Comparison of ENCODE assay signal across 9 cellular contexts in the genomic region with DNA sequence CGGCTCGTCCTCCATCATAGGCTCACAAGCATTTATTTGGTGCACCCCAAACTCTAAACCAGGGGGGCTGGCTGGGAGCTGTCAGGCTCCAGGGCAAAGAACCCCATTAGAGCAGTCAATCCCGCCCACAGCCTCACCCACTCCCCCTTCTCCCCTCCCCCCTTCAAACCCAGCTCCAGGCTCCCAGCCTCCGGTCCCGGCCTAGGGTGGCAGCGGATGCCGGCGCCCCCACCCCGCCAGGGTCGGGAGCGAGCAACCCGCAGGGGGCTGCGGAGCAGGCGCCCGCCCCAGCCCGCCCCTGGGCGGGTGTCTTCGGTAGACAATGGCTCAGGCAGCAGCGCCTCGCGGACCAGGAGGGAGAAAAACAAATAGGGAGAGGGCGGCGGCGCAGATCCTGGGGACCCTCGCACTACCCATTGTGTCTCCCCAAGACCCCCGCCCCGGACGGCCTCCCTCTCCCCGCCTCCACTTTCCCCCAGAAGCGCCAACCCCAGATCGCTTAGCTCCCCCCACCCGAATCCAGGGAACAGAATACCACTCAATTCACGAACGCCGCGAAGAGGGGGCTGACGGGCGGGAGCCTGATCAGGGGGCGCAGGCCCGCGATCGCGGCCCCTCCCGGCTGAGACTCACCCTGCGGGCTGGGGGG. TPM values are rescaled to one million over a fixed set of nuclear protein-coding genes. Genes with fewer than 3 reads are reported as not detected.
DNase-seq lines count a peak whose midpoint lies in the region; TF ChIP-seq lines count a peak whose summit lies in the region.
"Had no signal": no experiment of that assay in that cellular context is flagged by ENCODE, and none has a peak within 500 bp of the region (broad histone marks: within the 10 kb centered on the region; RNA-seq: fewer than 3 reads in every experiment).

No MANE protein-coding gene starts in this region.

- H3K4me1 Mint-ChIP-seq in H9: peaks cover 22 to 36% of the 10 kb centered on the region in 2 experiments
- peaks cover 15% of the 10 kb centered on the region for H3K4me1 Mint-ChIP-seq in progenitor cell of endocrine pancreas (ENCODE audit: low read depth)

- no peak overlapping the region for H2BK20ac ChIP-seq in H9 (ENCODE audit: low read depth, low read length, poor library complexity, severe bottlenecking)

- H3K9me3 Mint-ChIP-seq in H9 (no peaks in the 10 kb centered on the region), progenitor cell of endocrine pancreas (ENCODE audit: low read depth) (no peaks in the 10 kb centered on the region)

- H2BK15ac ChIP-seq in H9 (ENCODE audit: low read depth, low read length): no peak overlapping the region

- no peak overlapping the region for H4K5ac ChIP-seq in H9 (ENCODE audit: insufficient read length, low read depth, low read length)

- no peak overlapping the region for H2AK5ac ChIP-seq in H9 (ENCODE audit: insufficient read length, low read length)

- peak overlapping the region; percentile 58 for H3K4me2 ChIP-seq in H9 (ENCODE audit: insufficient read depth, insufficient read length, low read length)

- H2BK12ac ChIP-seq in H9 (ENCODE audit: insufficient read length, low read depth, low read length): no peak overlapping the region

- H3K36me3 ChIP-seq in BJ (ENCODE audit: control insufficient read depth, insufficient read depth, low read length): no peaks in the 10 kb centered on the region

- no peak overlapping the region for H3K14ac ChIP-seq in H9 (ENCODE audit: insufficient read depth, low read length)

- CTCF ChIA-PET in BJ (lab: Yijun Ruan, JAX): interaction anchor here (0.5 to 6.2 kb wide), 28 partner anchors 9 to 765 kb away, joined by 3 to 69 read pairs (median 4); partner anchors contain the start of genes ASB16, GPATCH8 and GRN

- no peak overlapping the region for H3K56ac ChIP-seq in H9 (ENCODE audit: insufficient read length, low read depth, low read length)

- no CpG with 5 or more reads among the region's 45 CpGs for WGBS in H9 (ENCODE audit: extremely low coverage, insufficient read length, low lambda C conversion rate)

- no peaks in the 10 kb centered on the region for H3K79me2 ChIP-seq in H9 (ENCODE audit: insufficient read depth, low read length)

- H3K36me3 Mint-ChIP-seq in H9 (ENCODE audit: insufficient read depth in 1 of 3, low read depth in 3 of 3): peaks cover 0 to 15% (median 9%) of the 10 kb centered on the region in 3 experiments; a peak in 5 of 7 replicates
- H3K36me3 Mint-ChIP-seq in progenitor cell of endocrine pancreas (ENCODE audit: insufficient read depth): no peaks in the 10 kb centered on the region

- no peak overlapping the region for H2BK120ac ChIP-seq in H9 (ENCODE audit: low read depth, low read length, poor library complexity, severe bottlenecking)

- peak overlapping the region in 1 of 3 experiments; percentile 75; a peak in 1 of 7 replicates for H3K27ac Mint-ChIP-seq in H9
- H3K27ac Mint-ChIP-seq in progenitor cell of endocrine pancreas: peak overlapping the region; percentile 74

- H3K23me2 ChIP-seq in H9 (ENCODE audit: insufficient read length, low read depth, low read length, poor library complexity, severe bottlenecking): peaks cover 13% of the 10 kb centered on the region

- no peak overlapping the region for H2AFZ ChIP-seq in H9 (ENCODE audit: low read length)

- H3K4me1 ChIP-seq in H9 (ENCODE audit: insufficient read depth, low read length): peaks cover 14% of the 10 kb centered on the region

- H3K27me3 ChIP-seq in BJ (ENCODE audit: control insufficient read depth, insufficient read depth, low read length): peaks cover 5% of the 10 kb centered on the region
- no peaks in the 10 kb centered on the region; the same call in 1 of the 2 replicates for H3K27me3 ChIP-seq in H9 (ENCODE audit: insufficient read depth, low read length)

- TF ChIP-seq CTCF in BJ (IDR thresholded peaks at IDR 0.05; ENCODE audit: insufficient read depth, low read depth, low read length) (no peak), H9 (conservative IDR thresholded peaks at IDR 0.05) (no peak), progenitor cell of endocrine pancreas (IDR thresholded peaks at IDR 0.05; ENCODE audit: unreplicated experiment) (no peak)

- no peaks in the 10 kb centered on the region for H3K79me1 ChIP-seq in H9 (ENCODE audit: insufficient read depth, low read depth, low read length, poor library complexity, severe bottlenecking)

- H3K23ac ChIP-seq in H9 (ENCODE audit: insufficient read length, low read depth, low read length): no peak overlapping the region

- H3K27me3 Mint-ChIP-seq in H9 (ENCODE audit: low read depth): peaks cover 35% of the 10 kb centered on the region
- H3K27me3 Mint-ChIP-seq in progenitor cell of endocrine pancreas: peaks cover 29% of the 10 kb centered on the region

- no peak overlapping the region for H2BK5ac ChIP-seq in H9 (ENCODE audit: insufficient read length, low read length)

- H3K27ac ChIP-seq in H9 (ENCODE audit: insufficient read length, low read depth, low read length): no peak overlapping the region

- H3K9me3 ChIP-seq in H9 (ENCODE audit: control insufficient read depth, low read depth, low read length): no peaks in the 10 kb centered on the region

- no peak overlapping the region for H4K91ac ChIP-seq in H9 (ENCODE audit: insufficient read length, low read depth, low read length)

- DNase-seq in BJ (ENCODE audit: low read depth) (no peak), H9 (no peak), glomerular visceral epithelial cell (ENCODE audit: extremely low spot score) (peak; percentile 15), progenitor cell of endocrine pancreas (ENCODE audit: low spot score, unreplicated experiment) (no peak), kidney glomerular epithelial cell (lab: John Stamatoyannopoulos, UW) (no peak), EL (no peak), globus pallidus (ENCODE audit: low spot score) (no peak)
- peak; percentile 13 to 23 for DNase-seq in activated CD4-positive, alpha-beta T cell treated with anti-CD3 and anti-CD28 coated beads, Interleukin-2, amount 50 U/mL, for 48 hours

- H3K18ac ChIP-seq in H9 (ENCODE audit: insufficient read length, low read depth, low read length): no peak overlapping the region

- no peak overlapping the region for H3K9ac ChIP-seq in H9 (ENCODE audit: extremely low read depth, insufficient read length, low read length)

- POLR2A ChIA-PET in BJ (lab: Charles Lee): interaction anchor here (0.7 kb wide), 1 partner anchor 116 kb away, joined by 10 read pairs; no protein-coding TSS in a partner anchor

- H3K4me3 Mint-ChIP-seq in H9: peak overlapping the region; percentile 75 to 90
- H3K4me3 Mint-ChIP-seq in progenitor cell of endocrine pancreas (ENCODE audit: low read depth): peak overlapping the region; percentile 81

- H4K8ac ChIP-seq in H9 (replicated peaks; ENCODE audit: insufficient read length, low read depth, low read length): no peak overlapping the region

- H3T11ph ChIP-seq in H9 (ENCODE audit: low read length): no peak overlapping the region

- H3K4ac ChIP-seq in H9 (ENCODE audit: low read depth, low read length): no peak overlapping the region

- no peaks in the 10 kb centered on the region for H4K20me1 ChIP-seq in H9 (ENCODE audit: control insufficient read depth, insufficient read depth, insufficient read length)

- peak overlapping the region; percentile 74 for H3K4me3 ChIP-seq in BJ (ENCODE audit: low read depth, low read length)

RNA-seq across cellular contexts. Expression of gene FAM171A2, which starts 0.6 kb away (rescaled TPM):
- polyA plus RNA-seq in BJ (2011; rRNA removed): 1.3 and 2.3 TPM in 2 replicates
- 1.0 and 2.6 TPM in 2 replicates for polyA minus RNA-seq in BJ (2011; rRNA and poly(A)+ RNA removed)
- 27.3 and 27.5 TPM in 2 replicates for total RNA-seq in H9 (2021)
- 39.9 and 42.5 TPM in 2 replicates for total RNA-seq in progenitor cell of endocrine pancreas

RNA-seq across cellular contexts. Expression of gene GRN, which starts 18.0 kb away (rescaled TPM):
- 213 and 581 TPM in 2 replicates for polyA plus RNA-seq in BJ (2011; rRNA removed)
- 76.5 and 77.8 TPM in 2 replicates for polyA minus RNA-seq in BJ (2011; rRNA and poly(A)+ RNA removed)
- total RNA-seq in H9 (2021) (127 and 130 TPM in 2 replicates), progenitor cell of endocrine pancreas (97.9 and 99.7 TPM in 2 replicates)

RNA-seq across cellular contexts. Expression of gene ITGA2B, which starts 26.4 kb away (rescaled TPM):
- polyA plus RNA-seq in BJ (2011; rRNA removed): 0.05 and 0.11 TPM in 2 replicates
- 0.09 TPM in 1 of 2 replicates, not detected in the other for polyA minus RNA-seq in BJ (2011; rRNA and poly(A)+ RNA removed)
- total RNA-seq in H9 (2021) (8.3 and 10.1 TPM in 2 replicates), progenitor cell of endocrine pancreas (1.2 and 2.6 TPM in 2 replicates)
- total RNA-seq: HT1080 had no signal

RNA-seq across cellular contexts. Expression of gene SLC25A39, which starts 38.5 kb away (rescaled TPM):
- 51.9 and 84.5 TPM in 2 replicates for polyA plus RNA-seq in BJ (2011; rRNA removed)
- polyA minus RNA-seq in BJ (2011; rRNA and poly(A)+ RNA removed): 30.3 and 35.1 TPM in 2 replicates
- total RNA-seq in H9 (2021) (227 and 235 TPM in 2 replicates), progenitor cell of endocrine pancreas (129 and 139 TPM in 2 replicates)

RNA-seq across cellular contexts. Expression of gene RUNDC3A, which starts 54.7 kb away (rescaled TPM):
- 0.31 and 0.58 TPM in 2 replicates for polyA plus RNA-seq in BJ (2011; rRNA removed)
- polyA minus RNA-seq in BJ (2011; rRNA and poly(A)+ RNA removed): 0.14 TPM in 1 of 2 replicates, not detected in the other
- total RNA-seq in H9 (2021) (2.2 and 3.8 TPM in 2 replicates), progenitor cell of endocrine pancreas (8.4 and 9.3 TPM in 2 replicates)

Comparison
In these comparisons a context has a peak if more than half of its experiments do, and no peak if none do; other contexts are left out.
1. DNase-seq: peak in activated CD4-positive, alpha-beta T cell treated with anti-CD3 and anti-CD28 coated beads, Interleukin-2, amount 50 U/mL, for 48 hours (2 of 2) and glomerular visceral epithelial cell (single experiment); none in BJ (single experiment), H9 (single experiment), progenitor cell of endocrine pancreas (single experiment), kidney glomerular epithelial cell (single experiment), EL (single experiment) and globus pallidus (single experiment).